ENCODE assay signal across 27 cellular contexts in genomic region chr9:93343663-93344062, GRCh38.
DNase-seq lines count a peak whose midpoint lies in the region; ATAC-seq and TF ChIP-seq lines count a peak whose summit lies in the region.
"Had no signal": no experiment of that assay in that cellular context is flagged by ENCODE, and none has a peak within 500 bp of the region (broad histone marks: within the 10 kb centered on the region; RNA-seq: fewer than 3 reads in every experiment).

No MANE protein-coding gene starts in this region.

- H3K9me3 Mint-ChIP-seq in GM23338 (peaks cover 24% of the 10 kb centered on the region), osteocyte (ENCODE audit: unreplicated experiment) (no peaks in the 10 kb centered on the region)
- no peaks in the 10 kb centered on the region for H3K9me3 Mint-ChIP-seq in activated T-helper 17 cell treated with anti-CD3 and anti-CD28 coated beads, Interleukin-2, amount 50 U/mL, for 72 hours
- peaks cover 0 to 15% (median 10%) of the 10 kb centered on the region in 8 donors for H3K9me3 Mint-ChIP-seq in CD4-positive, alpha-beta memory T cell
- H3K9me3 Mint-ChIP-seq: CD4-positive, alpha-beta T cell had no signal

- H3K4me1 ChIP-seq in GM23338 (ENCODE audit: insufficient read depth) (peaks cover 38% of the 10 kb centered on the region), OCI-LY1 (ENCODE audit: insufficient read depth, low read length, severe bottlenecking) (peaks cover 11% of the 10 kb centered on the region)
- H3K4me1 ChIP-seq in CD4-positive, alpha-beta memory T cell (ENCODE audit: insufficient read depth, low read length): peaks cover 5% of the 10 kb centered on the region
- H3K4me1 ChIP-seq: BLaER1 treated with 17β-estradiol and CSF1 and Interleukin-3, amounts not matched to agents 10 nM and 100 nM had no signal

- H3K27me3 ChIP-seq in GM23338 (ENCODE audit: insufficient read depth) (no peaks in the 10 kb centered on the region), OCI-LY1 (ENCODE audit: insufficient read depth, low read length) (no peaks in the 10 kb centered on the region; the same call in 1 of the 2 replicates)
- peaks cover 10% of the 10 kb centered on the region for H3K27me3 ChIP-seq in CD4-positive, alpha-beta memory T cell (ENCODE audit: insufficient read depth, low read length)

- H3K4me3 ChIP-seq in GM23338 (peak overlapping the region; percentile 95), OCI-LY1 (ENCODE audit: low read depth, low read length, poor library complexity, severe bottlenecking) (no peak overlapping the region)
- H3K4me3 ChIP-seq in CD4-positive, alpha-beta memory T cell (ENCODE audit: low read length in 2 of 2): no peak overlapping the region
- H3K4me3 ChIP-seq: BLaER1 treated with 17β-estradiol and CSF1 and Interleukin-3, amounts not matched to agents 10 nM and 100 nM; GM23248 had no signal

- peaks cover 49% of the 10 kb centered on the region for H3K4me1 Mint-ChIP-seq in GM23338
- H3K4me1 Mint-ChIP-seq in osteocyte (ENCODE audit: unreplicated experiment): peaks cover 8% of the 10 kb centered on the region
- H3K4me1 Mint-ChIP-seq in activated T-helper 17 cell treated with anti-CD3 and anti-CD28 coated beads, Interleukin-2, amount 50 U/mL, for 72 hours: peaks cover 6% of the 10 kb centered on the region
- H3K4me1 Mint-ChIP-seq in CD4-positive, alpha-beta memory T cell: peaks cover 3 to 9% (median 5%) of the 10 kb centered on the region in 4 donors

- H4K20me1 ChIP-seq in GM23338 (replicated peaks; ENCODE audit: insufficient read depth): no peaks in the 10 kb centered on the region
- H4K20me1 ChIP-seq in OCI-LY1 (ENCODE audit: insufficient read depth, low read length): no peaks in the 10 kb centered on the region
- H4K20me1 ChIP-seq: BLaER1 treated with 17β-estradiol and CSF1 and Interleukin-3, amounts not matched to agents 10 nM and 100 nM had no signal

- H3K27ac ChIP-seq in GM23338 (ENCODE audit: low read depth) (peak overlapping the region; percentile 10), OCI-LY1 (ENCODE audit: low read depth, low read length, poor library complexity, severe bottlenecking) (no peak overlapping the region)
- H3K27ac ChIP-seq in CD4-positive, alpha-beta memory T cell (ENCODE audit: low read depth, low read length): no peak overlapping the region
- H3K27ac ChIP-seq: BLaER1 treated with 17β-estradiol and CSF1 and Interleukin-3, amounts not matched to agents 10 nM and 100 nM; GM23248; HL-60; RWPE1 had no signal

- H3K4me3 Mint-ChIP-seq in GM23338 (peak overlapping the region; percentile 22; the same call in 1 of the 3 replicates), osteocyte (ENCODE audit: unreplicated experiment) (no peak overlapping the region)
- H3K4me3 Mint-ChIP-seq in activated T-helper 17 cell treated with anti-CD3 and anti-CD28 coated beads, Interleukin-2, amount 50 U/mL, for 72 hours: no peak overlapping the region
- no peak overlapping the region for H3K4me3 Mint-ChIP-seq in CD4-positive, alpha-beta memory T cell
- H3K4me3 Mint-ChIP-seq: CD4-positive, alpha-beta T cell had no signal

- POLR2A ChIA-PET in CD4-positive, alpha-beta memory T cell (lab: Charles Lee; ENCODE audit: partially characterized antibody): no interaction called here

- H3K79me2 ChIP-seq in GM23338 (replicated peaks; ENCODE audit: insufficient read depth): peaks cover 93% of the 10 kb centered on the region
- no peaks in the 10 kb centered on the region for H3K79me2 ChIP-seq in OCI-LY1 (ENCODE audit: insufficient read depth, low read length)

- H3F3A ChIP-seq in GM23338 (replicated peaks; ENCODE audit: low read depth) (0 out of 2 replicates have a peak, but pooled peaks cover 2% of the 10 kb centered on the region), OCI-LY1 (ENCODE audit: insufficient read depth, low read length) (no peaks in the 10 kb centered on the region)

- CTCF ChIA-PET in CD4-positive, alpha-beta memory T cell (lab: Charles Lee; ENCODE audit: partially characterized antibody): no interaction called here

- DNase-seq in GM23338 (ENCODE audit: low spot score) (no peak), left kidney (ENCODE audit: low read depth, low spot score) (peak; percentile 12), osteocyte (ENCODE audit: extremely low spot score, unreplicated experiment) (peak; percentile 36)
- DNase-seq in activated CD4-positive, CD25-positive, alpha-beta regulatory T cell treated with anti-CD3 and anti-CD28 coated beads, Interleukin-2, amount 50 U/mL, for 72 hours: no peak
- no peak for DNase-seq in CD4-positive, alpha-beta memory T cell
- DNase-seq: AML-193; CD4-positive, alpha-beta T cell; COR-L47; DMS53; GM23248; HCEC 1CT; KBM-7; MV-4-11; NCI-H1105; NCI-H146; NCI-H1930; NCI-H2107; NCI-H446; NCI-H524 treated with DMSO at 0.1 percent for 48 hours; NCI-H774; SHP77 had no signal

- peak overlapping the region; percentile 99 for H3K4me2 ChIP-seq in GM23338
- H3K4me2 ChIP-seq in OCI-LY1 (ENCODE audit: low read length): peak overlapping the region; percentile 15; the same call in 1 of the 2 replicates
- H3K4me2 ChIP-seq: BLaER1 treated with 17β-estradiol and CSF1 and Interleukin-3, amounts not matched to agents 10 nM and 100 nM had no signal

- no peak for TF ChIP-seq CTCF in GM23338 (conservative IDR thresholded peaks at IDR 0.05; ENCODE audit: low read depth in 2 of 2)
- no peak for TF ChIP-seq CTCF in OCI-LY1 (IDR thresholded peaks at IDR 0.05; ENCODE audit: low read length)
- no peak for TF ChIP-seq CTCF in osteocyte (IDR thresholded peaks at IDR 0.05)

- H3K27me3 Mint-ChIP-seq in GM23338 (ENCODE audit: insufficient read depth, low read depth, poor library complexity): peaks cover 17% of the 10 kb centered on the region
- peaks cover 51% of the 10 kb centered on the region for H3K27me3 Mint-ChIP-seq in osteocyte (ENCODE audit: unreplicated experiment)
- peaks cover 53% of the 10 kb centered on the region for H3K27me3 Mint-ChIP-seq in activated T-helper 17 cell treated with anti-CD3 and anti-CD28 coated beads, Interleukin-2, amount 50 U/mL, for 72 hours
- H3K27me3 Mint-ChIP-seq in CD4-positive, alpha-beta memory T cell: peaks cover 25 to 47% of the 10 kb centered on the region in 2 donors

- no peaks in the 10 kb centered on the region for H3K9me2 ChIP-seq in GM23338 (ENCODE audit: insufficient read depth)
- H3K9me2 ChIP-seq in OCI-LY1 (ENCODE audit: low read depth, low read length): no peaks in the 10 kb centered on the region

- H3K36me3 Mint-ChIP-seq in GM23338 (ENCODE audit: low read depth) (peaks cover 40% of the 10 kb centered on the region), osteocyte (ENCODE audit: unreplicated experiment) (no peaks in the 10 kb centered on the region)
- no peaks in the 10 kb centered on the region for H3K36me3 Mint-ChIP-seq in activated T-helper 17 cell treated with anti-CD3 and anti-CD28 coated beads, Interleukin-2, amount 50 U/mL, for 72 hours (ENCODE audit: low read depth)
- peaks cover 0 to 4% of the 10 kb centered on the region in 2 donors for H3K36me3 Mint-ChIP-seq in CD4-positive, alpha-beta memory T cell

- H3K9ac ChIP-seq in OCI-LY1 (ENCODE audit: low read length): peak overlapping the region; percentile 9; the same call in 1 of the 2 replicates
- H3K9ac ChIP-seq: BLaER1 treated with 17β-estradiol and CSF1 and Interleukin-3, amounts not matched to agents 10 nM and 100 nM; GM23248 had no signal

- H2AFZ ChIP-seq in GM23338 (no peak overlapping the region), OCI-LY1 (ENCODE audit: low read length) (peak overlapping the region; percentile 46; the same call in 1 of the 2 replicates)
- H2AFZ ChIP-seq: GM23248 had no signal

- H3K9me3 ChIP-seq in OCI-LY1 (ENCODE audit: low read length): peaks cover 3% of the 10 kb centered on the region; the same call in 1 of the 2 replicates
- H3K9me3 ChIP-seq in CD4-positive, alpha-beta memory T cell (ENCODE audit: control insufficient read depth in 1 of 2, low read length in 2 of 2): no peaks in the 10 kb centered on the region

- intact Hi-C loops in CD4-positive, alpha-beta memory T cell (cut with micrococcal nuclease): no loop called here

- H3K36me3 ChIP-seq in GM23338 (ENCODE audit: insufficient read depth) (peaks cover 11% of the 10 kb centered on the region), OCI-LY1 (ENCODE audit: insufficient read depth, low read length) (no peaks in the 10 kb centered on the region; the same call in 1 of the 2 replicates)
- H3K36me3 ChIP-seq in CD4-positive, alpha-beta memory T cell (ENCODE audit: insufficient read depth, low read length): no peaks in the 10 kb centered on the region

- H3K27ac Mint-ChIP-seq in GM23338 (peak overlapping the region; percentile 74; the same call in 1 of the 2 replicates), osteocyte (ENCODE audit: unreplicated experiment) (no peak overlapping the region)
- no peak overlapping the region for H3K27ac Mint-ChIP-seq in activated T-helper 17 cell treated with anti-CD3 and anti-CD28 coated beads, Interleukin-2, amount 50 U/mL, for 72 hours
- H3K27ac Mint-ChIP-seq in CD4-positive, alpha-beta memory T cell: no peak overlapping the region
- H3K27ac Mint-ChIP-seq: CD4-positive, alpha-beta T cell had no signal

- no peak for ATAC-seq in GM23338
- ATAC-seq in activated T-helper 17 cell treated with anti-CD3 and anti-CD28 coated beads, Interleukin-2, amount 50 U/mL, for 72 hours (replicated peaks): no peak
- ATAC-seq: Panc1 had no signal

Comparison
In these comparisons a context has a peak if more than half of its experiments do, and no peak if none do; other contexts are left out.
1. DNase-seq: peak in left kidney (single experiment) and osteocyte (single experiment); none in GM23338 (single experiment), activated CD4-positive, CD25-positive, alpha-beta regulatory T cell treated with anti-CD3 and anti-CD28 coated beads, Interleukin-2, amount 50 U/mL, for 72 hours (single experiment) and CD4-positive, alpha-beta memory T cell (0 of 5).